In the genomic region with DNA sequence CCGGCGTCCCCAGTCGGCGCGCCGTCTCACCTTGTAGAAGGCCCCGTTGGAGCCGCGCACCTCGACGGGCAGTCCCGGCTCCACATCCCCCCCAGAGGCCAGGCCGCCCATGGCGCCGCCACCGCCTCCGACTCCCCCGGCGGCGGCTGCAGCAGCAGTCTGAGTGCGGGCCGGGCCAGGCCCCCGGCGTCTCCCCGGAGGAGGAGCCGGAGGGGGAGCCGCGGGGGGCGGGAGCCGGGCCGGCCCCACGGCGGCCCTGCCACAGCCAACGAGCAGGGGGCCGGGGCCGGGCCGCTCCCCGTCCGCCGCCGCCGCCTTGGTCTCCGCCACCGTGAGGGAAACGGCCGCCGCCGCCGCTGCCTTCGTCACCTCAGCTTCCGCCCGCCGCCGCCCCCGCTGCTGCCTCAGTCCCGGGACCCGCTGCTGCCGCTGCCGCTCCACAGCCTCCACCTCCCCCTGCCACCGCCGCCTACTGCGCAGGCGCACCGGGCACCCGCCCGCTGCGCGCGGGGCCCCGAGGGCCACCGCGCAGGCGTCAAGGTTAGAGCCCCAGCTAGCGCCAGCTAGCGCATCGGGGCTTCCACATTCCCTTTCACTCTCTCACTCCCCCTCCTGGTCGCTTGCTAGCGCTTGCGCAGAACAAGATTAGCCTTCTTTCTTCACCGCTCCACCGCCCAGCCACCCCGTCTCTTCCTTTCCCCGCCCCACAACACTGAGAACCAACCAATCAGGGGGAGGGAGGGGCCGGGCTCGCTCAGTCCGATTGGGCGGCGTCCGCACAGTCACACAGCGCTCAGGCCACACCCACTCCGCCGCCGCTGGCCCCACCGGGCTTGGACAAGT, we compare ENCODE assay signal across 1 cellular context.
TF ChIP-seq lines count a peak whose summit lies in the region.

A gene (minus strand): TSS at position 476 of the 843 bp plus-strand sequence. CDS start 365 bp downstream, at position 111.

TF ChIP-seq in K562, 482 proteins besides CTCF, POLR2A, EP300 and RAD21 (continued from another document):
- TF ChIP-seq, protein P1, sequence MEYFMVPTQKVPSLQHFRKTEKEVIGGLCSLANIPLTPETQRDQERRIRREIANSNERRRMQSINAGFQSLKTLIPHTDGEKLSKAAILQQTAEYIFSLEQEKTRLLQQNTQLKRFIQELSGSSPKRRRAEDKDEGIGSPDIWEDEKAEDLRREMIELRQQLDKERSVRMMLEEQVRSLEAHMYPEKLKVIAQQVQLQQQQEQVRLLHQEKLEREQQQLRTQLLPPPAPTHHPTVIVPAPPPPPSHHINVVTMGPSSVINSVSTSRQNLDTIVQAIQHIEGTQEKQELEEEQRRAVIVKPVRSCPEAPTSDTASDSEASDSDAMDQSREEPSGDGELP (CRISPR knock-in tag; IDR thresholded peaks at IDR 0.05; ENCODE audit: borderline replicate concordance) = peak; percentile 69; the same call in 1 of the 2 replicates
- no peak for TF ChIP-seq MIER1 (IDR thresholded peaks at IDR 0.05; ENCODE audit: low read depth)
- TF ChIP-seq, protein P2, sequence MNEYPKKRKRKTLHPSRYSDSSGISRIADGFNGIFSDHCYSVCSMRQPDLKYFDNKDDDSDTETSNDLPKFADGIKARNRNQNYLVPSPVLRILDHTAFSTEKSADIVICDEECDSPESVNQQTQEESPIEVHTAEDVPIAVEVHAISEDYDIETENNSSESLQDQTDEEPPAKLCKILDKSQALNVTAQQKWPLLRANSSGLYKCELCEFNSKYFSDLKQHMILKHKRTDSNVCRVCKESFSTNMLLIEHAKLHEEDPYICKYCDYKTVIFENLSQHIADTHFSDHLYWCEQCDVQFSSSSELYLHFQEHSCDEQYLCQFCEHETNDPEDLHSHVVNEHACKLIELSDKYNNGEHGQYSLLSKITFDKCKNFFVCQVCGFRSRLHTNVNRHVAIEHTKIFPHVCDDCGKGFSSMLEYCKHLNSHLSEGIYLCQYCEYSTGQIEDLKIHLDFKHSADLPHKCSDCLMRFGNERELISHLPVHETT (CRISPR knock-in tag; conservative IDR thresholded peaks at IDR 0.05 in 1 of 2, IDR thresholded peaks at IDR 0.05 in 1 of 2) = peak in 1 of 2 experiments; percentile 58; a peak in 2 of 4 replicates
- TF ChIP-seq STAT5A (IDR thresholded peaks at IDR 0.05; ENCODE audit: borderline replicate concordance, low read length) = no peak
- peak in 1 of 2 experiments; percentile 70 for TF ChIP-seq MAZ (CRISPR knock-in tag; conservative IDR thresholded peaks at IDR 0.05 in 1 of 2, IDR thresholded peaks at IDR 0.05 in 1 of 2)
- TF ChIP-seq PHF20 (IDR thresholded peaks at IDR 0.05; ENCODE audit: partially characterized antibody) = no peak
- peak; percentile 65; the same call in 1 of the 2 replicates for TF ChIP-seq LCOR (CRISPR knock-in tag; IDR thresholded peaks at IDR 0.05)
- TF ChIP-seq RCOR1 (IDR thresholded peaks at IDR 0.05; ENCODE audit: borderline replicate concordance in 1 of 2, low read depth in 2 of 2, low read length in 2 of 2) = no peak
- TF ChIP-seq, protein P3, sequence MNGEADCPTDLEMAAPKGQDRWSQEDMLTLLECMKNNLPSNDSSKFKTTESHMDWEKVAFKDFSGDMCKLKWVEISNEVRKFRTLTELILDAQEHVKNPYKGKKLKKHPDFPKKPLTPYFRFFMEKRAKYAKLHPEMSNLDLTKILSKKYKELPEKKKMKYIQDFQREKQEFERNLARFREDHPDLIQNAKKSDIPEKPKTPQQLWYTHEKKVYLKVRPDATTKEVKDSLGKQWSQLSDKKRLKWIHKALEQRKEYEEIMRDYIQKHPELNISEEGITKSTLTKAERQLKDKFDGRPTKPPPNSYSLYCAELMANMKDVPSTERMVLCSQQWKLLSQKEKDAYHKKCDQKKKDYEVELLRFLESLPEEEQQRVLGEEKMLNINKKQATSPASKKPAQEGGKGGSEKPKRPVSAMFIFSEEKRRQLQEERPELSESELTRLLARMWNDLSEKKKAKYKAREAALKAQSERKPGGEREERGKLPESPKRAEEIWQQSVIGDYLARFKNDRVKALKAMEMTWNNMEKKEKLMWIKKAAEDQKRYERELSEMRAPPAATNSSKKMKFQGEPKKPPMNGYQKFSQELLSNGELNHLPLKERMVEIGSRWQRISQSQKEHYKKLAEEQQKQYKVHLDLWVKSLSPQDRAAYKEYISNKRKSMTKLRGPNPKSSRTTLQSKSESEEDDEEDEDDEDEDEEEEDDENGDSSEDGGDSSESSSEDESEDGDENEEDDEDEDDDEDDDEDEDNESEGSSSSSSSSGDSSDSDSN (IDR thresholded peaks at IDR 0.05; ENCODE audit: borderline replicate concordance in 1 of 2, low read depth in 2 of 2, low read length in 2 of 2) = peak in 1 of 2 experiments; percentile 47; a peak in 1 of 4 replicates
- no peak for TF ChIP-seq XRCC3 (IDR thresholded peaks at IDR 0.05)
- TF ChIP-seq, protein P4, sequence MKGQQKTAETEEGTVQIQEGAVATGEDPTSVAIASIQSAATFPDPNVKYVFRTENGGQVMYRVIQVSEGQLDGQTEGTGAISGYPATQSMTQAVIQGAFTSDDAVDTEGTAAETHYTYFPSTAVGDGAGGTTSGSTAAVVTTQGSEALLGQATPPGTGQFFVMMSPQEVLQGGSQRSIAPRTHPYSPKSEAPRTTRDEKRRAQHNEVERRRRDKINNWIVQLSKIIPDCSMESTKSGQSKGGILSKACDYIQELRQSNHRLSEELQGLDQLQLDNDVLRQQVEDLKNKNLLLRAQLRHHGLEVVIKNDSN (CRISPR knock-in tag; IDR thresholded peaks at IDR 0.05) = no peak
- TF ChIP-seq, protein P5, sequence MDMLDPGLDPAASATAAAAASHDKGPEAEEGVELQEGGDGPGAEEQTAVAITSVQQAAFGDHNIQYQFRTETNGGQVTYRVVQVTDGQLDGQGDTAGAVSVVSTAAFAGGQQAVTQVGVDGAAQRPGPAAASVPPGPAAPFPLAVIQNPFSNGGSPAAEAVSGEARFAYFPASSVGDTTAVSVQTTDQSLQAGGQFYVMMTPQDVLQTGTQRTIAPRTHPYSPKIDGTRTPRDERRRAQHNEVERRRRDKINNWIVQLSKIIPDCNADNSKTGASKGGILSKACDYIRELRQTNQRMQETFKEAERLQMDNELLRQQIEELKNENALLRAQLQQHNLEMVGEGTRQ (CRISPR knock-in tag; IDR thresholded peaks at IDR 0.05) = no peak
- TF ChIP-seq KLF16 (IDR thresholded peaks at IDR 0.05) = 0 out of 2 replicates have a peak, but pooled peaks have one; percentile 37
- TF ChIP-seq TOE1 (IDR thresholded peaks at IDR 0.05; ENCODE audit: borderline replicate concordance) = no peak
- no peak for TF ChIP-seq TOE1 (CRISPR knock-in tag; IDR thresholded peaks at IDR 0.05; ENCODE audit: borderline replicate concordance, low read depth)
- TF ChIP-seq, protein P6, sequence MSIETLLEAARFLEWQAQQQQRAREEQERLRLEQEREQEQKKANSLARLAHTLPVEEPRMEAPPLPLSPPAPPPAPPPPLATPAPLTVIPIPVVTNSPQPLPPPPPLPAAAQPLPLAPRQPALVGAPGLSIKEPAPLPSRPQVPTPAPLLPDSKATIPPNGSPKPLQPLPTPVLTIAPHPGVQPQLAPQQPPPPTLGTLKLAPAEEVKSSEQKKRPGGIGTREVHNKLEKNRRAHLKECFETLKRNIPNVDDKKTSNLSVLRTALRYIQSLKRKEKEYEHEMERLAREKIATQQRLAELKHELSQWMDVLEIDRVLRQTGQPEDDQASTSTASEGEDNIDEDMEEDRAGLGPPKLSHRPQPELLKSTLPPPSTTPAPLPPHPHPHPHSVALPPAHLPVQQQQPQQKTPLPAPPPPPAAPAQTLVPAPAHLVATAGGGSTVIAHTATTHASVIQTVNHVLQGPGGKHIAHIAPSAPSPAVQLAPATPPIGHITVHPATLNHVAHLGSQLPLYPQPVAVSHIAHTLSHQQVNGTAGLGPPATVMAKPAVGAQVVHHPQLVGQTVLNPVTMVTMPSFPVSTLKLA (conservative IDR thresholded peaks at IDR 0.05) = peak in 1 of 2 experiments; percentile 54; a peak in 2 of 4 replicates
- no peak for TF ChIP-seq TCF7 (IDR thresholded peaks at IDR 0.05; ENCODE audit: borderline replicate concordance)
- peak; percentile 80 for TF ChIP-seq FOS (IDR thresholded peaks at IDR 0.05; ENCODE audit: extremely low read depth, insufficient read length)
- TF ChIP-seq HCFC1 (IDR thresholded peaks at IDR 0.05; ENCODE audit: low read depth, low read length) = peak; percentile 28
- TF ChIP-seq MBD2 (IDR thresholded peaks at IDR 0.05; ENCODE audit: borderline replicate concordance, low read depth) = peak; percentile 35; the same call in 1 of the 2 replicates
- TF ChIP-seq SMC3 (conservative IDR thresholded peaks at IDR 0.05; ENCODE audit: insufficient read depth, low read depth, low read length) = 0 out of 2 replicates have a peak, but pooled peaks have one; percentile 12
- no peak for TF ChIP-seq SAFB2 (IDR thresholded peaks at IDR 0.05; ENCODE audit: borderline replicate concordance, low read depth, low read length, severe bottlenecking)
- TF ChIP-seq CXXC5 (CRISPR knock-in tag; IDR thresholded peaks at IDR 0.05) = peak; percentile 36
- 0 out of 2 replicates have a peak, but pooled peaks have one; percentile 28 for TF ChIP-seq JUND (IDR thresholded peaks at IDR 0.05; ENCODE audit: borderline replicate concordance, low read depth, low read length)
- no peak for TF ChIP-seq JUND (tag; IDR thresholded peaks at IDR 0.05; ENCODE audit: borderline replicate concordance, low read depth, low read length)
TF ChIP-seq in K562: peak in this region for 50.
